Comparison of ENCODE assay signal across 1 cellular context in genomic region chr11:14380947-14381555, GRCh38.
A peak's percentile ranks its signal among the peaks of the same experiment; 100 is the strongest.
TF ChIP-seq lines count a peak whose summit lies in the region.

No MANE protein-coding gene starts in this region.

TF ChIP-seq in HEK293, 187 proteins besides CTCF, POLR2A, EP300 and RAD21 (continued from another document and continues in another):
- TF ChIP-seq PRDM4 (tag by site-specific recombination; IDR thresholded peaks at IDR 0.05) (no peak), OSR2 (tag by site-specific recombination; IDR thresholded peaks at IDR 0.05) (no peak), BCL11A (tag by site-specific recombination; IDR thresholded peaks at IDR 0.05; ENCODE audit: low read depth) (no peak), ZNF280C (tag by site-specific recombination; IDR thresholded peaks at IDR 0.05) (no peak), ZBTB10 (tag by site-specific recombination; IDR thresholded peaks at IDR 0.05) (no peak), ZNF777 (tag by site-specific recombination; IDR thresholded peaks at IDR 0.05; ENCODE audit: borderline replicate concordance) (no peak), ZNF24 (tag by site-specific recombination; IDR thresholded peaks at IDR 0.05) (no peak), ZNF701 (tag by site-specific recombination; IDR thresholded peaks at IDR 0.05) (no peak), ZNF670 (tag by site-specific recombination; IDR thresholded peaks at IDR 0.05; ENCODE audit: low read depth) (no peak), ZNF133 (tag by site-specific recombination; IDR thresholded peaks at IDR 0.05) (no peak), ZFP41 (tag by site-specific recombination; IDR thresholded peaks at IDR 0.05; ENCODE audit: borderline replicate concordance) (no peak), ZIC2 (tag by site-specific recombination; IDR thresholded peaks at IDR 0.05) (0 out of 2 replicates have a peak, but pooled peaks have one; percentile 15), ZBTB7A (tag by site-specific recombination; IDR thresholded peaks at IDR 0.05; ENCODE audit: low read depth) (no peak), ZNF274 (IDR thresholded peaks at IDR 0.05; ENCODE audit: low read length) (no peak), ZNF274 (tag by site-specific recombination; IDR thresholded peaks at IDR 0.05; ENCODE audit: borderline replicate concordance) (no peak), KLF9 (tag by site-specific recombination; IDR thresholded peaks at IDR 0.05; ENCODE audit: low read depth) (no peak), ZNF292 (tag by site-specific recombination; IDR thresholded peaks at IDR 0.05; ENCODE audit: borderline replicate concordance, low read depth) (no peak), ZNF211 (tag by site-specific recombination; IDR thresholded peaks at IDR 0.05; ENCODE audit: low read depth) (no peak), ZNF610 (tag by site-specific recombination; IDR thresholded peaks at IDR 0.05; ENCODE audit: borderline replicate concordance) (no peak), ZNF660 (tag by site-specific recombination; IDR thresholded peaks at IDR 0.05) (no peak; the same call in 1 of the 2 replicates), ZNF404 (tag by site-specific recombination; IDR thresholded peaks at IDR 0.05) (no peak), ZNF600 (tag by site-specific recombination; IDR thresholded peaks at IDR 0.05) (peak; percentile 89), ZNF624 (tag by site-specific recombination; IDR thresholded peaks at IDR 0.05) (no peak), ZNF747 (tag by site-specific recombination; IDR thresholded peaks at IDR 0.05) (no peak), ZNF76 (tag by site-specific recombination; IDR thresholded peaks at IDR 0.05; ENCODE audit: borderline replicate concordance, low read depth) (no peak), WT1 (tag by site-specific recombination; IDR thresholded peaks at IDR 0.05) (no peak), ZNF837 (tag by site-specific recombination; IDR thresholded peaks at IDR 0.05) (no peak), ZBTB21 (tag by site-specific recombination; IDR thresholded peaks at IDR 0.05) (no peak), PRDM1 (tag by site-specific recombination; IDR thresholded peaks at IDR 0.05) (peak; percentile 66), ZNF521 (tag by site-specific recombination; IDR thresholded peaks at IDR 0.05) (no peak), BCL6B (tag by site-specific recombination; IDR thresholded peaks at IDR 0.05) (no peak), ZNF155 (tag by site-specific recombination; IDR thresholded peaks at IDR 0.05) (no peak), GFI1B (tag by site-specific recombination; IDR thresholded peaks at IDR 0.05) (no peak), ZNF169 (tag by site-specific recombination; IDR thresholded peaks at IDR 0.05) (no peak), ZBTB6 (tag by site-specific recombination; IDR thresholded peaks at IDR 0.05) (no peak), ZFHX2 (tag by site-specific recombination; conservative IDR thresholded peaks at IDR 0.05) (no peak), ZSCAN5A (tag by site-specific recombination; IDR thresholded peaks at IDR 0.05) (no peak), ZNF596 (tag by site-specific recombination; IDR thresholded peaks at IDR 0.05) (no peak), ZNF302 (tag by site-specific recombination; IDR thresholded peaks at IDR 0.05; ENCODE audit: low read depth) (no peak), ZNF48 (tag by site-specific recombination; IDR thresholded peaks at IDR 0.05) (no peak), ZNF223 (tag by site-specific recombination; IDR thresholded peaks at IDR 0.05) (no peak), ZNF513 (tag by site-specific recombination; IDR thresholded peaks at IDR 0.05) (no peak), ZNF266 (tag by site-specific recombination; IDR thresholded peaks at IDR 0.05; ENCODE audit: low read depth) (no peak), ZFP37 (tag by site-specific recombination; IDR thresholded peaks at IDR 0.05) (peak; percentile 64), ZNF792 (tag by site-specific recombination; IDR thresholded peaks at IDR 0.05) (no peak), ZNF473 (tag by site-specific recombination; IDR thresholded peaks at IDR 0.05) (no peak), ZNF423 (tag by site-specific recombination; IDR thresholded peaks at IDR 0.05) (no peak), TCF7L2 (IDR thresholded peaks at IDR 0.05; ENCODE audit: borderline replicate concordance, low read depth, low read length) (no peak), ZNF19 (tag by site-specific recombination; IDR thresholded peaks at IDR 0.05; ENCODE audit: low read depth) (no peak), PBX3 (CRISPR knock-in tag; IDR thresholded peaks at IDR 0.05) (0 out of 2 replicates have a peak, but pooled peaks have one; percentile 45), KLF1 (tag by site-specific recombination; IDR thresholded peaks at IDR 0.05) (no peak; the same call in 1 of the 2 replicates), KLF17 (tag by site-specific recombination; IDR thresholded peaks at IDR 0.05) (0 out of 2 replicates have a peak, but pooled peaks have one; percentile 53), ZNF501 (tag by site-specific recombination; IDR thresholded peaks at IDR 0.05) (0 out of 2 replicates have a peak, but pooled peaks have one; percentile 50), OVOL3 (tag by site-specific recombination; IDR thresholded peaks at IDR 0.05) (no peak), ZSCAN18 (tag by site-specific recombination; IDR thresholded peaks at IDR 0.05) (no peak)
